11 cellular contexts compared by ENCODE assay signal in genomic region chr4:150970685-150971151, GRCh38. TPM values are rescaled to one million over a fixed set of nuclear protein-coding genes. Genes with fewer than 3 reads are reported as not detected.
A peak's percentile ranks its signal among the peaks of the same experiment; 100 is the strongest.
DNase-seq lines count a peak whose midpoint lies in the region; ATAC-seq and TF ChIP-seq lines count a peak whose summit lies in the region.
"Had no signal": no experiment of that assay in that cellular context is flagged by ENCODE, and none has a peak within 500 bp of the region (broad histone marks: within the 10 kb centered on the region; RNA-seq: fewer than 3 reads in every experiment).

No MANE protein-coding gene starts in this region.

- H3K36me3 ChIP-seq in mucosa of descending colon (ENCODE audit: low read depth): no peaks in the 10 kb centered on the region
- H3K36me3 ChIP-seq in ascending aorta: no peaks in the 10 kb centered on the region

- DNase-seq in activated T-cell treated with anti-CD3 and anti-CD28 coated beads, Interleukin-2, amount 50 U/mL, for 4 hours: no peak
- DNase-seq in activated T-cell treated with anti-CD3 and anti-CD28 coated beads for 4 hours: no peak
- DNase-seq in mucosa of descending colon: no peak
- DNase-seq in ascending aorta (ENCODE audit: low spot score in 2 of 2): no peak
- DNase-seq in SHP77 treated with DMSO at 0.1 percent for 48 hours (lab: John Stamatoyannopoulos, UW): no peak
- DNase-seq: NCI-H187 treated with DMSO at 0.1 percent for 48 hours, T-helper 9 cell had no signal

- no peak overlapping the region for H3K27ac ChIP-seq in ascending aorta

- intact Hi-C loops in mucosa of descending colon (cut with DNase I, micrococcal nuclease): no loop called here
- intact Hi-C loops in ascending aorta (cut with DNase I): no loop called here

- peaks cover 4% of the 10 kb centered on the region for H3K9me3 Mint-ChIP-seq in activated T-cell treated with anti-CD3 and anti-CD28 coated beads, Interleukin-2, amount 50 U/mL, for 4 hours
- H3K9me3 Mint-ChIP-seq: IgD-negative memory B cell had no signal

- H3K27me3 ChIP-seq in ascending aorta: no peaks in the 10 kb centered on the region

- peaks cover 61% of the 10 kb centered on the region for H3K4me1 Mint-ChIP-seq in activated T-cell treated with anti-CD3 and anti-CD28 coated beads, Interleukin-2, amount 50 U/mL, for 4 hours (ENCODE audit: low read depth)

- H3K4me1 ChIP-seq in mucosa of descending colon (ENCODE audit: low read depth) (peaks cover 23% of the 10 kb centered on the region), ascending aorta (no peaks in the 10 kb centered on the region)

- H3K9me3 ChIP-seq in mucosa of descending colon: no peaks in the 10 kb centered on the region
- no peaks in the 10 kb centered on the region for H3K9me3 ChIP-seq in ascending aorta

- H3K4me3 ChIP-seq in mucosa of descending colon (no peak overlapping the region), ascending aorta (no peak overlapping the region)

- peaks cover 7% of the 10 kb centered on the region for H3K36me3 Mint-ChIP-seq in activated T-cell treated with anti-CD3 and anti-CD28 coated beads, Interleukin-2, amount 50 U/mL, for 4 hours (ENCODE audit: insufficient read depth)

- H3K27me3 Mint-ChIP-seq in activated T-cell treated with anti-CD3 and anti-CD28 coated beads, Interleukin-2, amount 50 U/mL, for 4 hours (ENCODE audit: low read depth): no peaks in the 10 kb centered on the region
- H3K27me3 Mint-ChIP-seq: IgD-negative memory B cell had no signal

- peak; percentile 77 to 80 for ATAC-seq in activated T-cell treated with anti-CD3 and anti-CD28 coated beads, Interleukin-2, amount 50 U/mL, for 4 hours
- ATAC-seq in GM21576 (IDR thresholded peaks at IDR 0.05; ENCODE audit: unreplicated experiment): peak; percentile 48
- ATAC-seq in HG03175 (IDR thresholded peaks at IDR 0.05; ENCODE audit: unreplicated experiment): peak; percentile 63
- ATAC-seq in mucosa of descending colon: peak; percentile 23
- ATAC-seq in GM19397 (IDR thresholded peaks at IDR 0.05; ENCODE audit: unreplicated experiment): no peak

- TF ChIP-seq CTCF in mucosa of descending colon (IDR thresholded peaks at IDR 0.05): no peak
- TF ChIP-seq CTCF in ascending aorta (IDR thresholded peaks at IDR 0.05): no peak

- no peak overlapping the region for H3K4me3 Mint-ChIP-seq in activated T-cell treated with anti-CD3 and anti-CD28 coated beads, Interleukin-2, amount 50 U/mL, for 4 hours
- H3K4me3 Mint-ChIP-seq: IgD-negative memory B cell had no signal

RNA-seq across cellular contexts. Expression of gene LRBA, which starts 44.4 kb away (rescaled TPM):
- total RNA-seq in activated T-cell treated with anti-CD3 and anti-CD28 coated beads, Interleukin-2, amount 50 U/mL, for 4 hours: 10 to 100 TPM; 52.0 to 68.5 (median 63.6) TPM
- total RNA-seq in mucosa of descending colon (10 to 100 TPM; 69.8 to 98.4 (median 76.2) TPM), ascending aorta (15.2 TPM)
